ENCODE assay signal across 13 cellular contexts in the genomic region with DNA sequence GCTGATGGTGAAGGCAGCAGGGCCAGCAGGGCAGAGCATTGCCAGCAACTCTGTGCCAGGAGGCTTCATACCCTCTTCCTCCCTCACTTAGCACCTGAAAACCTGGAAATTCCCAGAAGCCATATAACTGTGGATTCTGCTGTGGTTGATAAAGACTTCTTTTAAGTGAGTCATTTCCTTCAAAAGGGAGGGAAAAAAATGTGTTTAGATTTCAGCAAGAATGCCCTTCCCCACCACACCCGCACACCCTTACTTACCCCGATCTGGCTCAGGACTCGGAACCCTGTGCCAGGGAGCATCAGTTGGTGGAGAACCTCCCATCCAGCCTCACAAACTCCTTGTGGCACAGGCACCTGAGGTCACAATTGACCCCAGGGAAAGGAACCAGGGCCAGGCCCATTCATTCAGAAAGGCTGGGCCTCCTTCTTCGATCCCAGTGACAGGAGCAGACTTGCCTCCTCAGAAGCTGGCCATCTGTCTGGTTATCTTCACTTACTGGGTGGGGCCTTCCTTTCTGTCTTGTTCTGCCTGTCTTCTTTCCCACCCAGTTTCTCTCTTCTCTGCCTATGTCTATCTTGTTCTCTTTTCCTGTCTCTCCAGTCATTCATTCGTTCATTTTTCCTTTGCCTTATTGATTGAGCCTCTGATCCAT.
DNase-seq lines count a peak whose midpoint lies in the region; ATAC-seq, FAIRE-seq and TF ChIP-seq lines count a peak whose summit lies in the region.
"Had no signal": no experiment of that assay in that cellular context is flagged by ENCODE, and none has a peak within 500 bp of the region (broad histone marks: within the 10 kb centered on the region; RNA-seq: fewer than 3 reads in every experiment).

No MANE protein-coding gene starts in this region.

- H3K9me3 ChIP-seq in mucosa of descending colon (no peaks in the 10 kb centered on the region), aorta (ENCODE audit: control insufficient read depth, low read length) (no peaks in the 10 kb centered on the region)
- H3K9me3 ChIP-seq: ascending aorta, gastrocnemius medialis had no signal

- 84 to 89% methylated on average over 5 of the region's 5 CpGs for WGBS in aorta, 2 donors

- H3K36me3 ChIP-seq in bronchial epithelial cell (ENCODE audit: control insufficient read depth, insufficient read depth, low read length) (peaks cover 2% of the 10 kb centered on the region), mucosa of descending colon (ENCODE audit: low read depth) (no peaks in the 10 kb centered on the region), aorta (ENCODE audit: control insufficient read depth in 1 of 2, insufficient read depth in 2 of 2, low read length in 1 of 2) (no peaks in the 10 kb centered on the region)
- H3K36me3 ChIP-seq: ascending aorta, gastrocnemius medialis had no signal

- FAIRE-seq in bronchial epithelial cell (lab: Jason Lieb, UNC): no peak

- TF ChIP-seq CTCF in Calu3 (IDR thresholded peaks at IDR 0.05; ENCODE audit: unreplicated experiment) (no peak), bronchial epithelial cell (IDR thresholded peaks at IDR 0.05; ENCODE audit: insufficient read depth, low read length, severe bottlenecking) (no peak), mucosa of descending colon (IDR thresholded peaks at IDR 0.05) (no peak)

- BruUV-seq in Calu3 (replicated peaks; lab: Mats Ljungman, UMichigan): no TSS peak

- no peaks in the 10 kb centered on the region for H3K9me3 Mint-ChIP-seq in Calu3 (ENCODE audit: low read depth, unreplicated experiment)

- H3K27me3 ChIP-seq in bronchial epithelial cell (ENCODE audit: control insufficient read depth, insufficient read depth, low read length): no peaks in the 10 kb centered on the region
- no peaks in the 10 kb centered on the region for H3K27me3 ChIP-seq in aorta (ENCODE audit: control insufficient read depth in 1 of 2, insufficient read depth in 2 of 2, low read length in 1 of 2)
- H3K27me3 ChIP-seq: ascending aorta, gastrocnemius medialis had no signal

- intact Hi-C loops in Calu3 (cut with micrococcal nuclease; ENCODE audit: unreplicated experiment) (loop anchor here (1.0 kb wide), 1 partner anchor 66 kb away; no protein-coding TSS in a partner anchor), mucosa of descending colon (cut with DNase I, micrococcal nuclease) (no loop called here), aorta (cut with DNase I) (loop anchor here in 1 of 2 donors (10.0 kb wide), 1 partner anchor 1838 kb away; no protein-coding TSS in a partner anchor)

- CTCF ChIA-PET in Calu3 (lab: Charles Lee): interaction anchor here (0.5 to 1.8 kb wide), 3 partner anchors 61 to 822 kb away, joined by 3 to 9 read pairs (median 4); no protein-coding TSS in a partner anchor

- peak overlapping the region; percentile 2 for H3K4me3 Mint-ChIP-seq in Calu3 (ENCODE audit: low read depth, unreplicated experiment)

- DNase-seq in Calu3 (peak; percentile 45), LHCN-M2 (ENCODE audit: low read depth) (peak; percentile 43), bronchial epithelial cell (ENCODE audit: low read depth) (peak; percentile 95), mucosa of descending colon (peak; percentile 27 to 57 (median 51)), SKM-1 (lab: John Stamatoyannopoulos, UW; ENCODE audit: unreplicated experiment) (no peak), aorta (no peak), NCI-H1092 (lab: John Stamatoyannopoulos, UW) (no peak)
- no peak for DNase-seq in activated CD4-positive, alpha-beta T cell treated with anti-CD3 and anti-CD28 coated beads for 1 hour
- DNase-seq: DMS79, gastrocnemius medialis, NCI-H2107, SIG-M5 had no signal

- no peaks in the 10 kb centered on the region for H3K27me3 Mint-ChIP-seq in Calu3 (ENCODE audit: unreplicated experiment)

- no peaks in the 10 kb centered on the region for H3K36me3 Mint-ChIP-seq in Calu3 (ENCODE audit: insufficient read depth, unreplicated experiment)

- H3K4me1 Mint-ChIP-seq in Calu3 (ENCODE audit: low read depth, unreplicated experiment): peaks cover 37% of the 10 kb centered on the region

- H3K4me3 ChIP-seq in bronchial epithelial cell (ENCODE audit: low read depth, low read length): no peak overlapping the region
- H3K4me3 ChIP-seq in mucosa of descending colon: no peak overlapping the region
- H3K4me3 ChIP-seq in aorta (ENCODE audit: low read length in 2 of 2): no peak overlapping the region
- H3K4me3 ChIP-seq: ascending aorta, gastrocnemius medialis had no signal

- H3K4me1 ChIP-seq in mucosa of descending colon (ENCODE audit: low read depth): peaks cover 38% of the 10 kb centered on the region
- H3K4me1 ChIP-seq in aorta (ENCODE audit: control insufficient read depth in 1 of 2, insufficient read depth in 2 of 2, low read length in 2 of 2): no peaks in the 10 kb centered on the region
- H3K4me1 ChIP-seq: ascending aorta, gastrocnemius medialis had no signal

- H3K27ac Mint-ChIP-seq in Calu3 (ENCODE audit: unreplicated experiment): peak overlapping the region; percentile 74

- ATAC-seq in mucosa of descending colon (peak; percentile 60), aorta (ENCODE audit: low FRiP score) (no peak)
- ATAC-seq: gastrocnemius medialis had no signal

- H3K27ac ChIP-seq in aorta (ENCODE audit: low read depth in 1 of 2, low read length in 2 of 2): no peak overlapping the region
- H3K27ac ChIP-seq: ascending aorta, gastrocnemius medialis had no signal

Comparison
In these comparisons a context has a peak if more than half of its experiments do, and no peak if none do; other contexts are left out.
1. DNase-seq: peak in Calu3 (single experiment), LHCN-M2 (single experiment), bronchial epithelial cell (single experiment) and mucosa of descending colon (3 of 3); none in SKM-1 (single experiment), aorta (0 of 2), activated CD4-positive, alpha-beta T cell treated with anti-CD3 and anti-CD28 coated beads for 1 hour (single experiment) and NCI-H1092 (single experiment).